8 cellular contexts compared by ENCODE assay signal in the genomic region with DNA sequence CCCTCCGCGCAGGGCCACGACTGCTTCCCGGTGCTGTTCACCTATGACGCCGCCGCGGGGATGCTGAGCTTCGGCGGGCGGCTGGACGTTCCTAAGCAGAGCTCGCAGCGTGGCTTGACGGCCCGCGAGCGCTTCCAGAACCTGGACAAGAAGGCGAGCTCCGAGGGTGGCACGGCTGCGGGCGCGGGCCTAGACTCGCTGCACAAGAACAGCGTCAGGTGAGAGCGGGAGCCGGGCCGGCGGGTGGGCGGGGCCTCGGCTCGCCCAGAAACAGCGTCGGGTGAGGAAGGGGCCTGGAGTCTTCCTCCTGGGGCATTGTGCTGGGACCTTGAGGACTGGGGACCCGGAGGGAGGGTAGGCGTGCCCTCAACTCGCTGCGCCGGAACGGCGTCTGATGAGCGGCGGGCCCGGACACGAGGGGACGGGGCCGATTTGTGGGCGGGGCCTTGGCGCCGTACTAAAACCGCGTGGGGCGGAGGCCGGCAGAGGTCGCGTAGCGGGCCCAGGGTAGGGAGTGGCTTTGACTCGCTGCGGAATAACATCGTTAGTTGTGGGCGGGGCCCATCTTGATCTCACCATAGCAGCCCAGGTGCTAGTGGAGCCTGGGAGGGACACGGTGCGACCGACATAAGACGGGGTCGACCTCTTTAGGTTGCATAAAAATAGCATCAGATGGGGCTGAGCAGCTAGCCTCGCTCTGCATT. TPM values are rescaled to one million over a fixed set of nuclear protein-coding genes. Genes with fewer than 3 reads are reported as not detected.
A peak's percentile ranks its signal among the peaks of the same experiment; 100 is the strongest.
DNase-seq lines count a peak whose midpoint lies in the region; ATAC-seq lines count a peak whose summit lies in the region.

No MANE protein-coding gene starts in this region.

- H2BK15ac ChIP-seq in mesenchymal stem cell (ENCODE audit: low read depth, poor library complexity, severe bottlenecking), result peak overlapping the region; percentile 16

- no peak overlapping the region for H4K91ac ChIP-seq in mesenchymal stem cell (ENCODE audit: low read length)

- peak overlapping the region in 1 of 2 experiments; percentile 71 for H3K18ac ChIP-seq in mesenchymal stem cell (ENCODE audit: low read depth in 1 of 2, low read length in 2 of 2)

- H3K9me3 ChIP-seq in duodenal mucosa (ENCODE audit: control insufficient read depth in 1 of 2, low read length in 2 of 2), result no peaks in the 10 kb centered on the region
- no peaks in the 10 kb centered on the region for H3K9me3 ChIP-seq in mesenchymal stem cell (ENCODE audit: control insufficient read depth, low read length)

- no peak overlapping the region for H3K23ac ChIP-seq in mesenchymal stem cell (ENCODE audit: low read length in 2 of 2)

- H3K9ac ChIP-seq in duodenal mucosa (ENCODE audit: low read depth in 1 of 2, low read length in 2 of 2) (peak overlapping the region; percentile 18 to 20), mesenchymal stem cell (ENCODE audit: low read length) (peak overlapping the region; percentile 29)

- H3K4me2 ChIP-seq in mesenchymal stem cell (ENCODE audit: low read length, poor library complexity, severe bottlenecking), result peak overlapping the region; percentile 76

- no peak overlapping the region for H2AK5ac ChIP-seq in mesenchymal stem cell (ENCODE audit: low read length, severe bottlenecking)

- H3K4ac ChIP-seq in mesenchymal stem cell (ENCODE audit: low read depth in 1 of 2, low read length in 2 of 2), result no peak overlapping the region

- no peak overlapping the region for H2BK12ac ChIP-seq in mesenchymal stem cell (ENCODE audit: low read length in 2 of 2)

- peak overlapping the region; percentile 18 for H2AFZ ChIP-seq in mesenchymal stem cell (ENCODE audit: low read depth, low read length)

- no peak overlapping the region for H2BK120ac ChIP-seq in mesenchymal stem cell (ENCODE audit: low read depth, low read length)

- peak; percentile 49 for ATAC-seq in GM19467 (IDR thresholded peaks at IDR 0.05; ENCODE audit: unreplicated experiment)
- ATAC-seq in HG02870 (IDR thresholded peaks at IDR 0.05; ENCODE audit: unreplicated experiment), result no peak

- DNase-seq in NCI-H2081 treated with DMSO at 0.1 percent for 48 hours (lab: John Stamatoyannopoulos, UW), result peak; percentile 36
- DNase-seq in activated CD4-positive, alpha-beta T cell treated with anti-CD3 and anti-CD28 coated beads, Interleukin-2, amount 50 U/mL, for 48 hours, result peak; percentile 74 to 82
- peak; percentile 70 for DNase-seq in mesenchymal stem cell
- peak; percentile 71 for DNase-seq in stimulated activated CD8-positive, alpha-beta memory T cell treated with anti-CD3 and anti-CD28 coated beads, Interleukin-15, amount 100 ng/mL, for 48 hours (ENCODE audit: low read depth in 2 of 2)
- DNase-seq in SIG-M5 (lab: John Stamatoyannopoulos, UW), result no peak

- 4% methylated on average over 67 of the region's 68 CpGs for WGBS in mesenchymal stem cell

- H3K4me3 ChIP-seq in duodenal mucosa (ENCODE audit: low read depth in 1 of 2, low read length in 2 of 2) (peak overlapping the region; percentile 64 to 65), mesenchymal stem cell (ENCODE audit: insufficient read depth in 1 of 2, low read depth in 1 of 2, low read length in 2 of 2) (peak overlapping the region; percentile 18 to 52)

- peaks cover 48 to 77% of the 10 kb centered on the region in 2 donors for H3K36me3 ChIP-seq in duodenal mucosa (ENCODE audit: control insufficient read depth in 1 of 2, insufficient read depth in 2 of 2, low read length in 2 of 2)
- peaks cover 85 to 87% of the 10 kb centered on the region in 2 experiments for H3K36me3 ChIP-seq in mesenchymal stem cell (ENCODE audit: control insufficient read depth in 1 of 2, insufficient read depth in 2 of 2, low read depth in 1 of 2, low read length in 2 of 2)

- H4K8ac ChIP-seq in mesenchymal stem cell (ENCODE audit: low read length), result no peak overlapping the region

- H3K79me1 ChIP-seq in mesenchymal stem cell (replicated peaks; ENCODE audit: low read length, poor library complexity, severe bottlenecking), result peaks cover 26% of the 10 kb centered on the region

- peak overlapping the region in 1 of 2 experiments; percentile 36 for H3K14ac ChIP-seq in mesenchymal stem cell (ENCODE audit: low read length in 2 of 2)

- H3K27ac ChIP-seq in duodenal mucosa (ENCODE audit: low read depth, low read length) (no peak overlapping the region), mesenchymal stem cell (ENCODE audit: low read length, poor library complexity, severe bottlenecking) (no peak overlapping the region)

- H3K4me1 ChIP-seq in duodenal mucosa (ENCODE audit: control insufficient read depth in 1 of 2, insufficient read depth in 2 of 2, low read length in 2 of 2), result peaks cover 15 to 18% of the 10 kb centered on the region in 2 donors
- peaks cover 21% of the 10 kb centered on the region for H3K4me1 ChIP-seq in mesenchymal stem cell (ENCODE audit: control insufficient read depth, insufficient read depth, low read depth, low read length)

- H2BK5ac ChIP-seq in mesenchymal stem cell (ENCODE audit: low read depth, low read length, poor library complexity, severe bottlenecking), result no peak overlapping the region

- no peaks in the 10 kb centered on the region for H3K27me3 ChIP-seq in duodenal mucosa (ENCODE audit: control insufficient read depth in 1 of 2, insufficient read depth in 2 of 2, low read length in 2 of 2)
- H3K27me3 ChIP-seq in mesenchymal stem cell (ENCODE audit: control insufficient read depth in 1 of 2, insufficient read depth in 1 of 2, low read length in 2 of 2), result no peaks in the 10 kb centered on the region

RNA-seq across cellular contexts. Expression of a gene that starts 15.6 kb away (rescaled TPM):
- polyA plus RNA-seq in mesenchymal stem cell (2013, experiment 1 of 2), result 109 TPM
- polyA plus RNA-seq in mesenchymal stem cell (2013, experiment 2 of 2), result 104 TPM

RNA-seq across cellular contexts. Expression of a gene that starts 16.0 kb away (rescaled TPM):
- 171 TPM for polyA plus RNA-seq in mesenchymal stem cell (2013, experiment 1 of 2)
- polyA plus RNA-seq in mesenchymal stem cell (2013, experiment 2 of 2), result 175 TPM

RNA-seq across cellular contexts. Expression of a gene that starts 18.3 kb away (rescaled TPM):
- polyA plus RNA-seq in mesenchymal stem cell (2013, experiment 1 of 2), result 211 TPM
- 214 TPM for polyA plus RNA-seq in mesenchymal stem cell (2013, experiment 2 of 2)

RNA-seq across cellular contexts. Expression of a gene that starts 45.8 kb away (rescaled TPM):
- polyA plus RNA-seq in mesenchymal stem cell (2013, experiment 1 of 2), result 2.8 TPM
- polyA plus RNA-seq in mesenchymal stem cell (2013, experiment 2 of 2), result 2.4 TPM

RNA-seq across cellular contexts. Expression of a gene that starts 45.9 kb away (rescaled TPM):
- polyA plus RNA-seq in mesenchymal stem cell (2013, experiment 1 of 2), result 26.1 TPM
- polyA plus RNA-seq in mesenchymal stem cell (2013, experiment 2 of 2), result 26.9 TPM
